In the genomic region with DNA sequence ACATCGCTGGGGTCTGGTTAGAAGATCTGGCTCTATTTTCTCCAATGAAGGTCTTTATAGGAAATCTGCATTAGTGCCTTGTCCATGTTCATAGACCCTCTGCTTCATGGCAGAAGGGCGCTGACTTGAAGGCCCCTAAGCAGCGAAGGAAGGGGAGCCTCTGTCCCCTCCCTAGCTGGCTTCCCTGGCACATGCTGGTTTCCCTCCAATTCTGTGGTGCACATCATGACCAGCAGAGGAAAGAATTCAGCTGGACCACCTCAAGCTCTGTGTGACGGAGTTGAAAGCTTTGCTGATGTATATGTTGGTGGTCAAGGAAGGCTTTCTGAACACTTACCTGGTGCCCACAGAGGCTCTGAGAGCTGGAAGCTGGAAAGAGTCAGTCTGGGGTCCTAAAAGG, we compare ENCODE assay signal across 35 cellular contexts.
"Had no signal": no experiment of that assay in that cellular context is flagged by ENCODE, and none has a peak within 500 bp of the region (broad histone marks: within the 10 kb centered on the region; RNA-seq: fewer than 3 reads in every experiment).

No MANE protein-coding gene starts in this region.

- H3K9me3 ChIP-seq: MG63 had no signal

- H3K4me3 ChIP-seq: MG63 had no signal

- DNase-seq: Karpas-422, Kasumi-1, MG63, MM.1S, MV-4-11, NCI-H1048, NCI-H1092, NCI-H1092 treated with DMSO at 0.1 percent for 48 hours, NCI-H1105, NCI-H1105 treated with DMSO at 0.1 percent for 48 hours, NCI-H1417, NCI-H1417 treated with DMSO at 0.1 percent for 48 hours, NCI-H1436, NCI-H1436 treated with DMSO at 0.1 percent for 48 hours, NCI-H146, NCI-H1694, NCI-H1694 treated with DMSO at 0.1 percent for 48 hours, NCI-H187, NCI-H187 treated with DMSO at 0.1 percent for 48 hours, NCI-H1930, NCI-H2029, NCI-H2029 treated with DMSO at 0.1 percent for 48 hours, NCI-H2081, NCI-H2081 treated with DMSO at 0.1 percent for 48 hours, NCI-H2107, NCI-H2171, NCI-H2171 treated with DMSO at 0.1 percent for 48 hours, NCI-H2227 treated with DMSO at 0.1 percent for 48 hours, NCI-H226, NCI-H345, NCI-H446, NCI-H446 treated with DMSO at 0.1 percent for 48 hours, NCI-H510A, NCI-H510A treated with DMSO at 0.1 percent for 48 hours, NCI-H524 had no signal

- H3K36me3 ChIP-seq: MG63 had no signal

- H3K27me3 ChIP-seq: MG63 had no signal
